ENCODE assay signal across 8 cellular contexts in genomic region chr19:52140077-52140710, GRCh38. TPM values are rescaled to one million over a fixed set of nuclear protein-coding genes. Genes with fewer than 3 reads are reported as not detected.
DNase-seq lines count a peak whose midpoint lies in the region; ATAC-seq and TF ChIP-seq lines count a peak whose summit lies in the region.

No MANE protein-coding gene starts in this region.

- no peak overlapping the region for H2BK15ac ChIP-seq in neuronal stem cell (ENCODE audit: low read length)

- no CpG with 5 or more reads among the region's 18 CpGs for WGBS in neuronal stem cell (ENCODE audit: extremely low coverage in 2 of 2, insufficient read length in 2 of 2, insufficient replicate concordance in 1 of 2), 2 donors

- H2BK5ac ChIP-seq in neuronal stem cell (ENCODE audit: low read length): no peak overlapping the region

- DNase-seq in CD14-positive monocyte (ENCODE audit: low spot score) (no peak), M059J (ENCODE audit: low read depth) (peak; percentile 29), coronary artery (ENCODE audit: low spot score) (no peak), neuronal stem cell (ENCODE audit: low spot score) (no peak), NCI-H2107 treated with DMSO at 0.1 percent for 48 hours (lab: John Stamatoyannopoulos, UW; ENCODE audit: unreplicated experiment) (no peak)
- DNase-seq in stimulated activated naive CD4-positive, alpha-beta T cell treated with Interleukin-2 at 50 U/mL for 16 hours (lab: John Stamatoyannopoulos, UW): no peak
- no peak for DNase-seq in stimulated activated CD4-positive, alpha-beta T cell treated with anti-CD3 and anti-CD28 coated beads, Interleukin-12 subunit alpha, Interleukin-12 subunit beta, amount 100 ng/mL, for 4 hours

- no peak overlapping the region for H3K9ac ChIP-seq in neuronal stem cell (ENCODE audit: low read depth, low read length, poor library complexity)

- intact Hi-C loops in CD14-positive monocyte (cut with micrococcal nuclease): loop anchor here in 1 of 2 donors (5.0 kb wide), 1 partner anchor 157 kb away; the partner anchor contains the start of gene ZNF480

- H3K36me3 ChIP-seq in neuronal stem cell (replicated peaks in 1 of 2; ENCODE audit: control insufficient read depth in 2 of 2, insufficient read depth in 2 of 2, low read length in 2 of 2): peaks cover 4 to 22% of the 10 kb centered on the region in 2 donors

- H3K18ac ChIP-seq in neuronal stem cell (ENCODE audit: low read length): no peak overlapping the region

- peak overlapping the region; percentile 98 to 99 for H3K4me3 Mint-ChIP-seq in CD14-positive monocyte

- H4K8ac ChIP-seq in neuronal stem cell (ENCODE audit: low read depth, low read length): no peak overlapping the region

- H2AFZ ChIP-seq in neuronal stem cell (ENCODE audit: low read length): peak overlapping the region; percentile 83

- peak overlapping the region in 6 of 7 donors; percentile 11 to 98 (median 72) for H3K27ac Mint-ChIP-seq in CD14-positive monocyte

- no peak overlapping the region for H3K4me2 ChIP-seq in neuronal stem cell (ENCODE audit: insufficient read depth, low read length, poor library complexity, severe bottlenecking)

- H2AK5ac ChIP-seq in neuronal stem cell (ENCODE audit: low read depth, low read length): no peak overlapping the region

- TF ChIP-seq CTCF in CD14-positive monocyte (IDR thresholded peaks at IDR 0.05): no peak
- no peak for TF ChIP-seq CTCF in coronary artery (IDR thresholded peaks at IDR 0.05)

- no peak overlapping the region for H3K14ac ChIP-seq in neuronal stem cell (ENCODE audit: low read length)

- H3K4me3 ChIP-seq in coronary artery (peak overlapping the region; percentile 71), neuronal stem cell (ENCODE audit: low read length in 2 of 2) (peak overlapping the region in 1 of 2 donors; percentile 35)

- peaks cover 13 to 27% of the 10 kb centered on the region in 2 donors for H3K36me3 Mint-ChIP-seq in CD14-positive monocyte

- no peaks in the 10 kb centered on the region for H3K27me3 ChIP-seq in neuronal stem cell (ENCODE audit: control insufficient read depth in 3 of 3, insufficient read depth in 3 of 3, low read depth in 1 of 3, low read length in 3 of 3)

- no peak overlapping the region for H2BK120ac ChIP-seq in neuronal stem cell (ENCODE audit: low read depth, low read length)

- H3K9me3 ChIP-seq in neuronal stem cell (replicated peaks in 1 of 2; ENCODE audit: control insufficient read depth in 2 of 2, insufficient read depth in 1 of 2, low read depth in 1 of 2, low read length in 2 of 2): peaks cover 11 to 33% of the 10 kb centered on the region in 2 donors

- no peak overlapping the region for H3K23ac ChIP-seq in neuronal stem cell (ENCODE audit: low read depth, low read length, poor library complexity)

- no peak overlapping the region for H2BK12ac ChIP-seq in neuronal stem cell (ENCODE audit: low read length)

- peaks cover 16% of the 10 kb centered on the region for H3K4me1 Mint-ChIP-seq in CD14-positive monocyte

- no peak overlapping the region for H4K91ac ChIP-seq in neuronal stem cell (ENCODE audit: low read depth, low read length, poor library complexity)

- peaks cover 0 to 4% of the 10 kb centered on the region in 2 donors for H3K4me1 ChIP-seq in neuronal stem cell (ENCODE audit: control insufficient read depth in 2 of 2, insufficient read depth in 1 of 2, low read depth in 1 of 2, low read length in 2 of 2)

- H3K79me1 ChIP-seq in neuronal stem cell (ENCODE audit: low read depth, low read length): no peaks in the 10 kb centered on the region

- peaks cover 0 to 4% (median 0%) of the 10 kb centered on the region in 3 donors for H3K27me3 Mint-ChIP-seq in CD14-positive monocyte (ENCODE audit: low read depth in 3 of 3)

- H3K4ac ChIP-seq in neuronal stem cell (ENCODE audit: low read length): no peak overlapping the region

- peak overlapping the region; percentile 82 to 89 for H3K27ac ChIP-seq in coronary artery
- no peak overlapping the region for H3K27ac ChIP-seq in neuronal stem cell (replicated peaks; ENCODE audit: low read length)

- ATAC-seq in HG03095 (IDR thresholded peaks at IDR 0.05; ENCODE audit: unreplicated experiment): no peak

- peaks cover 24 to 75% (median 57%) of the 10 kb centered on the region in 7 donors for H3K9me3 Mint-ChIP-seq in CD14-positive monocyte

RNA-seq across cellular contexts. Expression of gene ZNF616, which starts 0.5 kb away (rescaled TPM):
- 1 to 10 TPM in 1 of 2 donors, under 1 TPM in 1; 0.32 to 1.1 TPM for polyA plus RNA-seq in CD14-positive monocyte
- 8.0 and 8.9 TPM in 2 replicates for total RNA-seq in M059J (2014; rRNA removed; shearing (Covaris generic))
- 8.7 TPM for polyA plus RNA-seq in neuronal stem cell (2013, experiment 1 of 2)
- 9.3 TPM for polyA plus RNA-seq in neuronal stem cell (2013, experiment 2 of 2)

RNA-seq across cellular contexts. Expression of gene ZNF836, which starts 31.2 kb away (rescaled TPM):
- 1 to 10 TPM; 2.3 to 2.6 TPM for polyA plus RNA-seq in CD14-positive monocyte
- 12.0 and 12.8 TPM in 2 replicates for total RNA-seq in M059J (2014; rRNA removed; shearing (Covaris generic))
- polyA plus RNA-seq in neuronal stem cell (2013, experiment 1 of 2): 10.5 TPM
- polyA plus RNA-seq in neuronal stem cell (2013, experiment 2 of 2): 10.4 TPM

RNA-seq across cellular contexts. Expression of gene ZNF841, which starts 44.6 kb away (rescaled TPM):
- under 1 TPM in 1 of 2 donors, not detected in 1; 0.42 TPM for polyA plus RNA-seq in CD14-positive monocyte
- 18.4 and 33.3 TPM in 2 replicates for total RNA-seq in M059J (2014; rRNA removed; shearing (Covaris generic))
- polyA plus RNA-seq in neuronal stem cell (2013, experiment 1 of 2): 4.7 TPM
- 4.7 TPM for polyA plus RNA-seq in neuronal stem cell (2013, experiment 2 of 2)

RNA-seq across cellular contexts. Expression of gene PPP2R1A, which starts 49.7 kb away (rescaled TPM):
- 100 to 1,000 TPM; 127 to 151 TPM for polyA plus RNA-seq in CD14-positive monocyte
- total RNA-seq in M059J (2014; rRNA removed; shearing (Covaris generic)): 152 and 204 TPM in 2 replicates
- 141 TPM for polyA plus RNA-seq in neuronal stem cell (2013, experiment 1 of 2)
- polyA plus RNA-seq in neuronal stem cell (2013, experiment 2 of 2): 139 TPM
